Comparison of ENCODE assay signal across 8 cellular contexts in genomic region chr19:11446652-11447301, GRCh38. TPM values are rescaled to one million over a fixed set of nuclear protein-coding genes. Genes with fewer than 3 reads are reported as not detected.
DNase-seq lines count a peak whose midpoint lies in the region; ATAC-seq and TF ChIP-seq lines count a peak whose summit lies in the region.

No MANE protein-coding gene starts in this region.

- H3F3A ChIP-seq in GM23248 (ENCODE audit: insufficient read depth) = no peaks in the 10 kb centered on the region

- peaks cover under 1% of the 10 kb centered on the region for H3K79me1 ChIP-seq in mesendoderm (ENCODE audit: low read length)

- H2BK5ac ChIP-seq in mesendoderm (ENCODE audit: low read length) = no peak overlapping the region

- H3K27me3 ChIP-seq in GM23248 (replicated peaks; ENCODE audit: insufficient read depth) (no peaks in the 10 kb centered on the region), mesendoderm (ENCODE audit: insufficient read depth, low read length, poor library complexity) (no peaks in the 10 kb centered on the region), testis (no peaks in the 10 kb centered on the region)

- H3K9me3 ChIP-seq in GM23248 (ENCODE audit: low read depth) = no peaks in the 10 kb centered on the region
- no peaks in the 10 kb centered on the region for H3K9me3 ChIP-seq in testis

- DNase-seq in AG20443 (ENCODE audit: low spot score) (peak; percentile 89), GM23248 (peak; percentile 60), mesendoderm (peak; percentile 56), testis (no peak)
- peak; percentile 37 to 50 for DNase-seq in activated CD4-positive, alpha-beta T cell treated with anti-CD3 and anti-CD28 coated beads for 4 hours
- peak; percentile 43 for DNase-seq in effector CD4-positive, alpha-beta T cell

- peak; percentile 60 to 68 (median 63) for TF ChIP-seq CTCF in testis (IDR thresholded peaks at IDR 0.05)

- no peaks in the 10 kb centered on the region for H4K20me1 ChIP-seq in GM23248 (ENCODE audit: insufficient read depth)

- no peak overlapping the region for H3K18ac ChIP-seq in mesendoderm (ENCODE audit: low read length)

- no peaks in the 10 kb centered on the region for H3K9me2 ChIP-seq in GM23248 (ENCODE audit: insufficient read depth)

- H3K4me2 ChIP-seq in GM23248 (ENCODE audit: unreplicated experiment) (no peak overlapping the region), mesendoderm (ENCODE audit: low read length) (no peak overlapping the region)

- H4K8ac ChIP-seq in mesendoderm (ENCODE audit: low read depth, low read length) = no peak overlapping the region

- H2AK5ac ChIP-seq in mesendoderm (ENCODE audit: low read length) = no peak overlapping the region

- H3K4me3 ChIP-seq in GM23248 = no peak overlapping the region
- no peak overlapping the region for H3K4me3 ChIP-seq in mesendoderm (ENCODE audit: low read length)
- H3K4me3 ChIP-seq in testis = no peak overlapping the region

- no peak overlapping the region for H3K9ac ChIP-seq in GM23248
- no peak overlapping the region for H3K9ac ChIP-seq in mesendoderm (ENCODE audit: low read length)

- H3K4me1 ChIP-seq in GM23248 (ENCODE audit: insufficient read depth) = no peaks in the 10 kb centered on the region
- no peaks in the 10 kb centered on the region for H3K4me1 ChIP-seq in mesendoderm (ENCODE audit: control insufficient read depth, low read depth, low read length)
- no peaks in the 10 kb centered on the region for H3K4me1 ChIP-seq in testis

- TF ChIP-seq POLR2A in testis (IDR thresholded peaks at IDR 0.05) = no peak

- H2AFZ ChIP-seq in GM23248 = no peak overlapping the region

- no peaks in the 10 kb centered on the region; the same call in 1 of the 2 replicates for H3K79me2 ChIP-seq in GM23248 (ENCODE audit: insufficient read depth)
- no peaks in the 10 kb centered on the region for H3K79me2 ChIP-seq in mesendoderm (ENCODE audit: control insufficient read depth, insufficient read depth, low read length)

- peaks cover 7% of the 10 kb centered on the region; the same call in 1 of the 2 replicates for H3K36me3 ChIP-seq in GM23248 (ENCODE audit: low read depth)
- peaks cover 9% of the 10 kb centered on the region for H3K36me3 ChIP-seq in mesendoderm (ENCODE audit: control insufficient read depth, insufficient read depth, low read length)
- no peaks in the 10 kb centered on the region for H3K36me3 ChIP-seq in testis (ENCODE audit: low read depth, missing control alignments)

- H3K27ac ChIP-seq in GM23248 (no peak overlapping the region), mesendoderm (ENCODE audit: low read depth, low read length) (no peak overlapping the region), testis (no peak overlapping the region)

- H2BK120ac ChIP-seq in mesendoderm (ENCODE audit: low read depth, low read length) = no peak overlapping the region

- ATAC-seq in GM19035 (IDR thresholded peaks at IDR 0.05; ENCODE audit: unreplicated experiment) (no peak), GM19328 (IDR thresholded peaks at IDR 0.05; ENCODE audit: unreplicated experiment) (no peak)

- WGBS in GM23248 (ENCODE audit: low coverage in 1 of 2, low lambda C conversion rate in 2 of 2, missing lambda C conversion rate in 2 of 2), 2 experiments = 53% methylated on average over 19 to 23 of the region's 23 CpGs
- no CpG with 5 or more reads among the region's 23 CpGs for WGBS in mesendoderm (ENCODE audit: extremely low coverage, insufficient coverage, low lambda C conversion rate)
- 69% methylated on average over 14 to 18 of the region's 23 CpGs for WGBS in testis, 2 donors

- H3K56ac ChIP-seq in mesendoderm (ENCODE audit: low read length) = no peak overlapping the region

- in situ Hi-C loops in GM23248 (cut with MboI) = no loop called here

- intact Hi-C loops in testis (cut with DNase I; ENCODE audit: low total_unique reads) = loop anchor here (10.0 kb wide), 1 partner anchor 152 kb away; the partner anchor contains the start of gene TSPAN16

- no peak overlapping the region for H4K5ac ChIP-seq in mesendoderm (ENCODE audit: low read length)

- no peak overlapping the region for H2BK15ac ChIP-seq in mesendoderm (replicated peaks; ENCODE audit: low read depth)

- H3K23ac ChIP-seq in mesendoderm (ENCODE audit: low read length) = no peak overlapping the region

- no peak overlapping the region for H3K4ac ChIP-seq in mesendoderm (ENCODE audit: low read depth, low read length)

RNA-seq across cellular contexts. Expression of gene PRKCSH, which starts 11.3 kb away (rescaled TPM):
- total RNA-seq in GM23248 (2014; rRNA removed; shearing (Covaris generic)) = 118 and 142 TPM in 2 replicates
- 94.1 and 104 TPM in 2 replicates for polyA plus RNA-seq in GM23248 (2016; fragmentation: Nextera tagmentation; extraction: Ambion mirVana)
- polyA plus RNA-seq in mesendoderm (2013, experiment 1 of 2) = 151 TPM
- 140 TPM for polyA plus RNA-seq in mesendoderm (2013, experiment 2 of 2)
- 100 to 1,000 TPM; 214 to 256 TPM for total RNA-seq in testis
- polyA plus RNA-seq in testis (ENCODE audit: insufficient read depth, low read depth, low replicate concordance) = 266 TPM

RNA-seq across cellular contexts. Expression of gene ODAD3, which starts 11.9 kb away (rescaled TPM):
- 0.54 TPM in 1 of 2 replicates, not detected in the other for total RNA-seq in GM23248 (2014; rRNA removed; shearing (Covaris generic))
- 0.44 and 0.95 TPM in 2 replicates for polyA plus RNA-seq in GM23248 (2016; fragmentation: Nextera tagmentation; extraction: Ambion mirVana)
- 0.44 TPM for polyA plus RNA-seq in mesendoderm (2013, experiment 1 of 2)
- polyA plus RNA-seq in mesendoderm (2013, experiment 2 of 2) = 0.32 TPM
- 10 to 100 TPM in 1 of 2 donors, 1 to 10 TPM in 1; 9.7 to 14.8 TPM for total RNA-seq in testis
- polyA plus RNA-seq in testis (ENCODE audit: insufficient read depth, low read depth, low replicate concordance) = 18.3 TPM

RNA-seq across cellular contexts. Expression of gene RGL3, which starts 27.7 kb away (rescaled TPM):
- 0.54 and 5.9 TPM in 2 replicates for total RNA-seq in GM23248 (2014; rRNA removed; shearing (Covaris generic))
- polyA plus RNA-seq in GM23248 (2016; fragmentation: Nextera tagmentation; extraction: Ambion mirVana) (0.43 and 1.4 TPM in 2 replicates), testis (ENCODE audit: insufficient read depth, low read depth, low replicate concordance) (5.5 TPM)
- polyA plus RNA-seq in mesendoderm (2013, experiment 1 of 2) = 10.4 TPM
- polyA plus RNA-seq in mesendoderm (2013, experiment 2 of 2) = 9.7 TPM
- 1 to 10 TPM; 3.1 to 3.6 TPM for total RNA-seq in testis

RNA-seq across cellular contexts. Expression of gene ELAVL3, which starts 34.1 kb away (rescaled TPM):
- total RNA-seq in GM23248 (2014; rRNA removed; shearing (Covaris generic)) = not detected in 2 replicates
- not detected in 2 replicates for polyA plus RNA-seq in GM23248 (2016; fragmentation: Nextera tagmentation; extraction: Ambion mirVana)
- 0.04 TPM for polyA plus RNA-seq in mesendoderm (2013, experiment 1 of 2)
- 0.06 TPM for polyA plus RNA-seq in mesendoderm (2013, experiment 2 of 2)
- 1 to 10 TPM; 6.1 to 7.5 TPM for total RNA-seq in testis
- polyA plus RNA-seq in testis (ENCODE audit: insufficient read depth, low read depth, low replicate concordance) = 0.74 TPM

RNA-seq across cellular contexts. Expression of gene ZNF653, which starts 58.9 kb away (rescaled TPM):
- total RNA-seq in GM23248 (2014; rRNA removed; shearing (Covaris generic)) = 3.9 and 4.6 TPM in 2 replicates
- polyA plus RNA-seq in GM23248 (2016; fragmentation: Nextera tagmentation; extraction: Ambion mirVana) (1.4 and 2.2 TPM in 2 replicates), testis (ENCODE audit: insufficient read depth, low read depth, low replicate concordance) (45.9 TPM)
- polyA plus RNA-seq in mesendoderm (2013, experiment 1 of 2) = 5.3 TPM
- 5.2 TPM for polyA plus RNA-seq in mesendoderm (2013, experiment 2 of 2)
- 10 to 100 TPM; 36.8 to 53.3 TPM for total RNA-seq in testis
